18 cellular contexts compared by ENCODE assay signal in genomic region chr7:24441331-24442059, GRCh38.
DNase-seq lines count a peak whose midpoint lies in the region; ATAC-seq and TF ChIP-seq lines count a peak whose summit lies in the region.
"Had no signal": no experiment of that assay in that cellular context is flagged by ENCODE, and none has a peak within 500 bp of the region (broad histone marks: within the 10 kb centered on the region; RNA-seq: fewer than 3 reads in every experiment).

No MANE protein-coding gene starts in this region.

- H4K20me1 ChIP-seq in GM23338 (replicated peaks; ENCODE audit: insufficient read depth) = no peaks in the 10 kb centered on the region

- H3K36me3 ChIP-seq in GM23338 (ENCODE audit: insufficient read depth) = no peaks in the 10 kb centered on the region
- H3K36me3 ChIP-seq: left ventricle myocardium inferior had no signal

- no peaks in the 10 kb centered on the region for H3K9me2 ChIP-seq in GM23338 (ENCODE audit: insufficient read depth)

- peaks cover 5% of the 10 kb centered on the region for H3K27me3 Mint-ChIP-seq in GM23338 (ENCODE audit: insufficient read depth, low read depth, poor library complexity)
- H3K27me3 Mint-ChIP-seq: stimulated activated naive CD8-positive, alpha-beta T cell treated with anti-CD3 and anti-CD28 coated beads, Interleukin-15, Interleukin-2, amounts not matched to agents 100 ng/mL and 50 ng/mL, for 24 hours had no signal

- H3K27ac ChIP-seq in GM23338 (ENCODE audit: low read depth) = no peak overlapping the region
- H3K27ac ChIP-seq: left ventricle myocardium inferior had no signal

- H3K4me3 ChIP-seq in GM12865 (ENCODE audit: low read depth, low read length) (no peak overlapping the region; the same call in 1 of the 2 replicates), GM23338 (no peak overlapping the region)
- H3K4me3 ChIP-seq: left ventricle myocardium inferior had no signal

- H3K4me1 Mint-ChIP-seq in GM23338 = peaks cover 14% of the 10 kb centered on the region

- peaks cover 22% of the 10 kb centered on the region for H3K36me3 Mint-ChIP-seq in GM23338 (ENCODE audit: low read depth)

- H3K4me1 ChIP-seq in GM23338 (ENCODE audit: insufficient read depth) = peaks cover 26% of the 10 kb centered on the region
- H3K4me1 ChIP-seq: left ventricle myocardium inferior had no signal

- H3K27ac Mint-ChIP-seq in GM23338 = no peak overlapping the region
- H3K27ac Mint-ChIP-seq: activated CD8-positive, alpha-beta T cell treated with anti-CD3 and anti-CD28 coated beads for 36 hours; stimulated activated naive CD8-positive, alpha-beta T cell treated with anti-CD3 and anti-CD28 coated beads, Interleukin-15, Interleukin-2, amounts not matched to agents 100 ng/mL and 50 ng/mL, for 24 hours had no signal

- H3F3A ChIP-seq in GM23338 (replicated peaks; ENCODE audit: low read depth) = no peaks in the 10 kb centered on the region

- no peak overlapping the region for H2AFZ ChIP-seq in GM23338

- no peaks in the 10 kb centered on the region for H3K27me3 ChIP-seq in GM23338 (ENCODE audit: insufficient read depth)

- H3K4me3 Mint-ChIP-seq in GM23338 = no peak overlapping the region
- H3K4me3 Mint-ChIP-seq: activated CD8-positive, alpha-beta T cell treated with anti-CD3 and anti-CD28 coated beads for 36 hours; stimulated activated naive CD8-positive, alpha-beta T cell treated with anti-CD3 and anti-CD28 coated beads, Interleukin-15, Interleukin-2, amounts not matched to agents 100 ng/mL and 50 ng/mL, for 24 hours had no signal

- peak; percentile 63 for ATAC-seq in GM21381 (IDR thresholded peaks at IDR 0.05; ENCODE audit: unreplicated experiment)
- peak; percentile 67 for ATAC-seq in HG03064 (IDR thresholded peaks at IDR 0.05; ENCODE audit: low read depth, unreplicated experiment)
- ATAC-seq in HG03025 (IDR thresholded peaks at IDR 0.05; ENCODE audit: low FRiP score, unreplicated experiment) = no peak
- ATAC-seq in GM23338 = no peak
- no peak for ATAC-seq in HG03469 (IDR thresholded peaks at IDR 0.05; ENCODE audit: unreplicated experiment)
- ATAC-seq: activated CD8-positive, alpha-beta T cell treated with anti-CD3 and anti-CD28 coated beads for 36 hours had no signal

- DNase-seq in GM12865 (ENCODE audit: low read depth) (peak; percentile 45), inferior parietal cortex (ENCODE audit: extremely low spot score) (peak; percentile 3), NCI-H2227 (lab: John Stamatoyannopoulos, UW; ENCODE audit: unreplicated experiment) (no peak), GM23338 (ENCODE audit: low spot score) (no peak)
- DNase-seq: activated CD8-positive, alpha-beta T cell treated with anti-CD3 and anti-CD28 coated beads for 36 hours; Calu3; GF-D8; IMR-90; left ventricle myocardium inferior; NCI-H1048; NCI-H2107; NCI-H82; SW 1271 had no signal

- no peak overlapping the region for H3K4me2 ChIP-seq in GM23338

- H3K79me2 ChIP-seq in GM23338 (replicated peaks; ENCODE audit: insufficient read depth) = no peaks in the 10 kb centered on the region

- TF ChIP-seq CTCF in GM12865 (IDR thresholded peaks at IDR 0.05; ENCODE audit: insufficient read depth, low read depth, low read length, missing control alignments) = no peak
- no peak for TF ChIP-seq CTCF in GM23338 (conservative IDR thresholded peaks at IDR 0.05; ENCODE audit: low read depth in 2 of 2)

- H3K9me3 Mint-ChIP-seq in GM23338 = peaks cover 20% of the 10 kb centered on the region
- H3K9me3 Mint-ChIP-seq: activated CD8-positive, alpha-beta T cell treated with anti-CD3 and anti-CD28 coated beads for 36 hours had no signal

TF ChIP-seq in GM23338, 12 proteins besides CTCF, POLR2A, EP300 and RAD21 (continues in another document):
- TF ChIP-seq STAT1 (IDR thresholded peaks at IDR 0.05; ENCODE audit: unreplicated experiment) (no peak), ZNF331 (CRISPR knock-in tag; IDR thresholded peaks at IDR 0.05; ENCODE audit: low read depth) (no peak), POLR2AphosphoS5 (IDR thresholded peaks at IDR 0.05; ENCODE audit: low read depth) (no peak), NANOG (IDR thresholded peaks at IDR 0.05; ENCODE audit: borderline replicate concordance) (no peak), ZNF462 (CRISPR knock-in tag; IDR thresholded peaks at IDR 0.05) (no peak), EZH2 (IDR thresholded peaks at IDR 0.05; ENCODE audit: low read depth, unreplicated experiment) (no peak), EZH2phosphoT487 (IDR thresholded peaks at IDR 0.05; ENCODE audit: unreplicated experiment) (no peak), ETS1 (IDR thresholded peaks at IDR 0.05) (no peak), CREB1 (CRISPR knock-in tag; IDR thresholded peaks at IDR 0.05; ENCODE audit: low read depth) (no peak)

Comparison
In these comparisons a context has a peak if more than half of its experiments do, and no peak if none do; other contexts are left out.
1. DNase-seq: peak in GM12865 (single experiment) and inferior parietal cortex (single experiment); none in NCI-H2227 (single experiment) and GM23338 (single experiment).
2. ATAC-seq: peak in GM21381 (single experiment) and HG03064 (single experiment); none in HG03025 (single experiment), GM23338 (single experiment) and HG03469 (single experiment).